ENCODE assay signal across 15 cellular contexts in the genomic region with DNA sequence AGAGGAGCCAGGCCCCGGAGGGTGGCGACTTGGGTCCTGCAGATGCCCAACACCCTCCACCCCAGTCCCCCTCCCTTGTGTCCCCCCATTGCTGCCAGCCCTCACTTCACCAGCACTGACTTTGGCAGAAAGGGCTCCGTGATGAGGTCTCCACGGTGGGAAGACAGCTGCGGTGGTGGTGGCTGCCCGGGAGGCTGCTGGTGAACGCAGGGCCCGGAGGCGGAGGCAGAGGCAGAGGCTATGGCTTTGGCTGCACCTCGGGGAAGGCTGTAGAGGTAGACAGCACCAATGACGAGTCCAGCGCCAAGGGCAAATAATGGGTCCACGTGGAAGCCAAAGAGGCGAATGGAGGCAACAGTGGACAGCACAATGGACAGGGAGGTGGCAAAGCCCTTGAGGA. TPM values are rescaled to one million over a fixed set of nuclear protein-coding genes. Genes with fewer than 3 reads are reported as not detected.
A peak's percentile ranks its signal among the peaks of the same experiment; 100 is the strongest.
DNase-seq lines count a peak whose midpoint lies in the region; ATAC-seq, FAIRE-seq and TF ChIP-seq lines count a peak whose summit lies in the region.
"Had no signal": no experiment of that assay in that cellular context is flagged by ENCODE, and none has a peak within 500 bp of the region (broad histone marks: within the 10 kb centered on the region; RNA-seq: fewer than 3 reads in every experiment).

No MANE protein-coding gene starts in this region.

- no peak overlapping the region for H3K27ac ChIP-seq in K562 (ENCODE audit: extremely low read depth, low read depth, low read length)
- H3K27ac ChIP-seq: BLaER1 treated with 17β-estradiol and CSF1 and Interleukin-3, amounts not matched to agents 10 nM and 100 nM had no signal

- no peaks in the 10 kb centered on the region for H3K9me3 Mint-ChIP-seq in activated T-cell treated with anti-CD3 and anti-CD28 coated beads, Interleukin-2, amount 50 U/mL, for 72 hours
- no peaks in the 10 kb centered on the region for H3K9me3 Mint-ChIP-seq in activated T-cell treated with anti-CD3 and anti-CD28 coated beads, Interleukin-2, amount 50 U/mL, for 4 hours
- H3K9me3 Mint-ChIP-seq: CD8-positive, alpha-beta T cell; HFFc6 had no signal

- no TSS peak for BruUV-seq in K562 (replicated peaks; lab: Mats Ljungman, UMichigan)

- no peak overlapping the region for H3K4me3 ChIP-seq in K562
- H3K4me3 ChIP-seq: BLaER1 treated with 17β-estradiol and CSF1 and Interleukin-3, amounts not matched to agents 10 nM and 100 nM had no signal

- 89% methylated on average over 7 of the region's 14 CpGs for WGBS in K562 (ENCODE audit: insufficient coverage, low coverage, missing lambda C conversion rate)

- TF ChIP-seq CTCF in K562 (IDR thresholded peaks at IDR 0.05 in 2 of 3, conservative IDR thresholded peaks at IDR 0.05 in 1 of 3; ENCODE audit: insufficient read depth in 2 of 3, low read depth in 1 of 3, low read length in 3 of 3): no peak

- peaks cover 13% of the 10 kb centered on the region for H3K79me2 ChIP-seq in K562 (ENCODE audit: control insufficient read depth, insufficient read depth, low read length)

- H3K27me3 Mint-ChIP-seq in activated T-cell treated with anti-CD3 and anti-CD28 coated beads, Interleukin-2, amount 50 U/mL, for 72 hours (ENCODE audit: low read depth): peaks cover 5% of the 10 kb centered on the region
- no peaks in the 10 kb centered on the region for H3K27me3 Mint-ChIP-seq in activated T-cell treated with anti-CD3 and anti-CD28 coated beads, Interleukin-2, amount 50 U/mL, for 4 hours (ENCODE audit: low read depth)
- H3K27me3 Mint-ChIP-seq: B cell had no signal

- no peak for TF ChIP-seq EP300 in K562 (IDR thresholded peaks at IDR 0.05; ENCODE audit: low read length)

- H3K9me1 ChIP-seq in K562 (ENCODE audit: control insufficient read depth, insufficient read depth, low read length): no peaks in the 10 kb centered on the region

- no peaks in the 10 kb centered on the region for H3K4me1 Mint-ChIP-seq in activated T-cell treated with anti-CD3 and anti-CD28 coated beads, Interleukin-2, amount 50 U/mL, for 72 hours (ENCODE audit: low read depth)
- H3K4me1 Mint-ChIP-seq in activated T-cell treated with anti-CD3 and anti-CD28 coated beads, Interleukin-2, amount 50 U/mL, for 4 hours (ENCODE audit: low read depth): no peaks in the 10 kb centered on the region

- H3K9me3 ChIP-seq in K562 (replicated peaks; ENCODE audit: control insufficient read depth, insufficient read depth, low read depth, low read length): no peaks in the 10 kb centered on the region
- H3K9me3 ChIP-seq: BLaER1 treated with 17β-estradiol and CSF1 and Interleukin-3, amounts not matched to agents 10 nM and 100 nM had no signal

- H3K27ac Mint-ChIP-seq in activated T-cell treated with anti-CD3 and anti-CD28 coated beads, Interleukin-2, amount 50 U/mL, for 72 hours: peak overlapping the region; percentile 84
- H3K27ac Mint-ChIP-seq: B cell; CD8-positive, alpha-beta T cell; HFFc6 had no signal

- intact Hi-C loops in K562 (cut with micrococcal nuclease): no loop called here

- H3K36me3 ChIP-seq in K562 (ENCODE audit: control insufficient read depth, insufficient read depth, low read length): peaks cover 76% of the 10 kb centered on the region

- peak; percentile 1 to 2 for ATAC-seq in activated T-cell treated with anti-CD3 and anti-CD28 coated beads, Interleukin-2, amount 50 U/mL, for 72 hours (replicated peaks in 1 of 2)
- ATAC-seq in activated T-cell treated with anti-CD3 and anti-CD28 coated beads, Interleukin-2, amount 50 U/mL, for 4 hours: no peak
- ATAC-seq in K562: no peak
- ATAC-seq in GM18498 (IDR thresholded peaks at IDR 0.05; ENCODE audit: unreplicated experiment): no peak
- ATAC-seq: CD8-positive, alpha-beta T cell; HCT116 had no signal

- CTCF ChIA-PET in K562 (lab: Yijun Ruan, JAX; ENCODE audit: low intra/inter-chr PET ratio): no interaction called here

- H2AFZ ChIP-seq in K562 (ENCODE audit: low read depth, low read length): no peak overlapping the region

- in situ Hi-C loops in K562 (cut with MboI): no loop called here

- no peak overlapping the region for H3K4me2 ChIP-seq in K562 (ENCODE audit: insufficient read depth, low read length)
- H3K4me2 ChIP-seq: BLaER1 treated with 17β-estradiol and CSF1 and Interleukin-3, amounts not matched to agents 10 nM and 100 nM had no signal

- TF ChIP-seq RAD21 in K562 (CRISPR knock-in tag; conservative IDR thresholded peaks at IDR 0.05 in 1 of 2, IDR thresholded peaks at IDR 0.05 in 1 of 2): no peak

- peaks cover 1 to 13% of the 10 kb centered on the region in 2 experiments; a peak in 2 of 5 replicates for H3K4me1 ChIP-seq in K562 (replicated peaks in 1 of 2; ENCODE audit: control insufficient read depth in 2 of 2, insufficient read depth in 2 of 2, low read length in 2 of 2)

- TF ChIP-seq POLR2A in K562 (conservative IDR thresholded peaks at IDR 0.05): no peak

- no peaks in the 10 kb centered on the region for H3K27me3 ChIP-seq in K562 (ENCODE audit: control insufficient read depth in 2 of 2, insufficient read depth in 2 of 2, low read length in 2 of 2)

- peak overlapping the region in 1 of 2 experiments; percentile 52; a peak in 1 of 4 replicates for H3K9ac ChIP-seq in K562 (ENCODE audit: insufficient read depth in 1 of 2, low read depth in 2 of 2, low read length in 2 of 2)
- H3K9ac ChIP-seq: BLaER1 treated with 17β-estradiol and CSF1 and Interleukin-3, amounts not matched to agents 10 nM and 100 nM had no signal

- H3K4me3 Mint-ChIP-seq in activated T-cell treated with anti-CD3 and anti-CD28 coated beads, Interleukin-2, amount 50 U/mL, for 72 hours: no peak overlapping the region
- H3K4me3 Mint-ChIP-seq in activated T-cell treated with anti-CD3 and anti-CD28 coated beads, Interleukin-2, amount 50 U/mL, for 4 hours: no peak overlapping the region
- H3K4me3 Mint-ChIP-seq: B cell; CD8-positive, alpha-beta T cell; HFFc6 had no signal

- peaks cover 2 to 9% of the 10 kb centered on the region in 2 donors for H3K36me3 Mint-ChIP-seq in activated T-cell treated with anti-CD3 and anti-CD28 coated beads, Interleukin-2, amount 50 U/mL, for 72 hours (ENCODE audit: insufficient read depth in 2 of 2)
- no peaks in the 10 kb centered on the region for H3K36me3 Mint-ChIP-seq in activated T-cell treated with anti-CD3 and anti-CD28 coated beads, Interleukin-2, amount 50 U/mL, for 4 hours (ENCODE audit: insufficient read depth)

- no peak for DNase-seq in activated T-cell treated with anti-CD3 and anti-CD28 coated beads, Interleukin-2, amount 50 U/mL, for 72 hours
- DNase-seq in activated T-cell treated with anti-CD3 and anti-CD28 coated beads, Interleukin-2, amount 50 U/mL, for 4 hours: no peak
- no peak for DNase-seq in K562 (ENCODE audit: extremely low read depth in 1 of 4, low spot score in 3 of 4)
- DNase-seq in activated effector memory CD4-positive, alpha-beta T cell treated with Interleukin-2 at 50 U/mL for 16 hours: no peak
- DNase-seq: 8988T; Calu3; CD8-positive, alpha-beta T cell; DMS79 treated with DMSO at 0.1 percent for 48 hours; GF-D8; GOT3; HFFc6 had no signal

- H4K20me1 ChIP-seq in K562 (replicated peaks; ENCODE audit: control insufficient read depth, insufficient read depth, low read length): no peaks in the 10 kb centered on the region; the same call in 1 of the 2 replicates

- FAIRE-seq in K562 (lab: Jason Lieb, UNC): no peak

- POLR2A ChIA-PET in K562 (lab: Yijun Ruan, JAX): interaction anchor here (1.2 kb wide), 1 partner anchor 13 kb away, joined by 6 read pairs; no protein-coding TSS in a partner anchor

RNA-seq across cellular contexts. Expression of a gene that starts 6.8 kb away (rescaled TPM):
- total RNA-seq in activated T-cell treated with anti-CD3 and anti-CD28 coated beads, Interleukin-2, amount 50 U/mL, for 72 hours: 10 to 100 TPM; 30.8 to 32.7 TPM
- 10 to 100 TPM; 23.1 to 31.5 (median 30.6) TPM for total RNA-seq in activated T-cell treated with anti-CD3 and anti-CD28 coated beads, Interleukin-2, amount 50 U/mL, for 4 hours
- 43.4 and 77.8 TPM in 2 replicates for total RNA-seq in K562 (2011; cell fraction: chromatin; rRNA removed; ENCODE audit: low replicate concordance)
- total RNA-seq in K562 (2011; cell fraction: nucleolus; rRNA removed): 85.0 and 85.7 TPM in 2 replicates
- total RNA-seq in K562 (2011; cell fraction: nucleoplasm; rRNA removed): 78.3 and 79.2 TPM in 2 replicates
- 18.0 and 22.3 TPM in 2 replicates for total RNA-seq in K562 (2014; rRNA removed)
- 19.6 and 19.8 TPM in 2 replicates for total RNA-seq in K562 (2014; rRNA removed; fragmentation: Illumina TruSeq; extraction: Trizol)
- total RNA-seq in K562 (2015; rRNA removed; fragmentation: Illumina TruSeq; extraction: Trizol): 19.2 and 20.0 TPM in 2 replicates
- 32.3 and 38.9 TPM in 2 replicates for total RNA-seq in K562 (2021)
- 37.4 and 59.3 TPM in 2 replicates for polyA plus RNA-seq in K562 (2011; rRNA removed)
- 99.1 and 114 TPM in 2 replicates for polyA plus RNA-seq in K562 (2011; cell fraction: cytosol; rRNA removed)
- polyA plus RNA-seq in K562 (2011; cell fraction: nucleus; rRNA removed): 79.9 and 86.5 TPM in 2 replicates
- 27.7 and 32.6 TPM in 2 replicates for polyA plus RNA-seq in K562 (2012)
- 37.6 and 42.6 TPM in 2 replicates for polyA plus RNA-seq in K562 (2014; fragmentation: Illumina TruSeq; extraction: Trizol)
- 1 to 10 TPM; 3.3 to 5.2 TPM for polyA plus RNA-seq in K562 (2014; fragmentation: Nextera tagmentation; extraction: Ambion mirVana)
- polyA plus RNA-seq in K562 (2014; rRNA removed): 32.3 and 36.5 TPM in 2 replicates
- 32.1 and 45.8 TPM in 2 replicates for polyA minus RNA-seq in K562 (2011; rRNA and poly(A)+ RNA removed)
- 25.4 and 31.9 TPM in 2 replicates for polyA minus RNA-seq in K562 (2011; cell fraction: cytosol; rRNA and poly(A)+ RNA removed)
- 12.7 and 17.7 TPM in 2 replicates for polyA minus RNA-seq in K562 (2011; cell fraction: nucleus; rRNA and poly(A)+ RNA removed)

RNA-seq across cellular contexts. Expression of a gene that starts 6.9 kb away (rescaled TPM):
- total RNA-seq in activated T-cell treated with anti-CD3 and anti-CD28 coated beads, Interleukin-2, amount 50 U/mL, for 72 hours: 100 to 1,000 TPM; 114 to 125 TPM
- total RNA-seq in activated T-cell treated with anti-CD3 and anti-CD28 coated beads, Interleukin-2, amount 50 U/mL, for 4 hours: 100 to 1,000 TPM; 130 to 147 (median 139) TPM
- 76.7 and 135 TPM in 2 replicates for total RNA-seq in K562 (2011; cell fraction: chromatin; rRNA removed; ENCODE audit: low replicate concordance)
- 111 and 112 TPM in 2 replicates for total RNA-seq in K562 (2011; cell fraction: nucleolus; rRNA removed)
- 85.1 and 93.2 TPM in 2 replicates for total RNA-seq in K562 (2011; cell fraction: nucleoplasm; rRNA removed)
- total RNA-seq in K562 (2014; rRNA removed): 255 and 262 TPM in 2 replicates
- total RNA-seq in K562 (2014; rRNA removed; fragmentation: Illumina TruSeq; extraction: Trizol): 64.7 and 75.4 TPM in 2 replicates
- 112 and 113 TPM in 2 replicates for total RNA-seq in K562 (2015; rRNA removed; fragmentation: Illumina TruSeq; extraction: Trizol)
- total RNA-seq in K562 (2021): 182 and 197 TPM in 2 replicates
- 72.8 and 81.5 TPM in 2 replicates for polyA plus RNA-seq in K562 (2011; rRNA removed)
- polyA plus RNA-seq in K562 (2011; cell fraction: cytosol; rRNA removed): 93.1 and 155 TPM in 2 replicates
- polyA plus RNA-seq in K562 (2011; cell fraction: nucleus; rRNA removed): 195 and 239 TPM in 2 replicates
- 178 and 226 TPM in 2 replicates for polyA plus RNA-seq in K562 (2012)
- 227 and 228 TPM in 2 replicates for polyA plus RNA-seq in K562 (2014; fragmentation: Illumina TruSeq; extraction: Trizol)
- 10 to 100 TPM; 41.3 to 77.0 TPM for polyA plus RNA-seq in K562 (2014; fragmentation: Nextera tagmentation; extraction: Ambion mirVana)
- polyA plus RNA-seq in K562 (2014; rRNA removed): 172 and 186 TPM in 2 replicates
- polyA minus RNA-seq in K562 (2011; rRNA and poly(A)+ RNA removed): 50.6 and 77.1 TPM in 2 replicates
- 89.3 and 96.8 TPM in 2 replicates for polyA minus RNA-seq in K562 (2011; cell fraction: cytosol; rRNA and poly(A)+ RNA removed)
- polyA minus RNA-seq in K562 (2011; cell fraction: nucleus; rRNA and poly(A)+ RNA removed): 30.7 and 37.7 TPM in 2 replicates

RNA-seq across cellular contexts. Expression of a gene that starts 7.1 kb away (rescaled TPM):
- total RNA-seq in activated T-cell treated with anti-CD3 and anti-CD28 coated beads, Interleukin-2, amount 50 U/mL, for 72 hours: 10 to 100 TPM; 73.6 to 90.1 TPM
- total RNA-seq in activated T-cell treated with anti-CD3 and anti-CD28 coated beads, Interleukin-2, amount 50 U/mL, for 4 hours: 100 to 1,000 TPM in 2 of 3 donors, 10 to 100 TPM in 1; 92.7 to 107 (median 102) TPM
- 26.5 and 78.9 TPM in 2 replicates for total RNA-seq in K562 (2011; cell fraction: chromatin; rRNA removed; ENCODE audit: low replicate concordance)
- total RNA-seq in K562 (2011; cell fraction: nucleolus; rRNA removed): 91.7 and 100 TPM in 2 replicates
- 70.7 and 84.2 TPM in 2 replicates for total RNA-seq in K562 (2011; cell fraction: nucleoplasm; rRNA removed)
- total RNA-seq in K562 (2014; rRNA removed) (122 and 171 TPM in 2 replicates), K562 (2014; rRNA removed; fragmentation: Illumina TruSeq; extraction: Trizol) (45.7 and 66.0 TPM in 2 replicates), K562 (2015; rRNA removed; fragmentation: Illumina TruSeq; extraction: Trizol) (94.8 and 95.4 TPM in 2 replicates), K562 (2021) (156 and 158 TPM in 2 replicates)
- polyA plus RNA-seq in K562 (2011; rRNA removed) (115 and 134 TPM in 2 replicates), K562 (2014; fragmentation: Illumina TruSeq; extraction: Trizol) (140 and 176 TPM in 2 replicates), K562 (2014; fragmentation: Nextera tagmentation; extraction: Ambion mirVana) (10 to 100 TPM in 1 of 2 experiments, 1 to 10 TPM in 1; 9.9 to 69.0 TPM), K562 (2014; rRNA removed) (176 and 184 TPM in 2 replicates)
- 212 and 458 TPM in 2 replicates for polyA plus RNA-seq in K562 (2011; cell fraction: cytosol; rRNA removed)
- polyA plus RNA-seq in K562 (2011; cell fraction: nucleus; rRNA removed): 115 and 134 TPM in 2 replicates
- polyA plus RNA-seq in K562 (2012): 154 and 205 TPM in 2 replicates
- polyA minus RNA-seq in K562 (2011; rRNA and poly(A)+ RNA removed): 23.1 and 34.0 TPM in 2 replicates
- polyA minus RNA-seq in K562 (2011; cell fraction: cytosol; rRNA and poly(A)+ RNA removed): 48.4 and 49.6 TPM in 2 replicates
- polyA minus RNA-seq in K562 (2011; cell fraction: nucleus; rRNA and poly(A)+ RNA removed): 19.5 and 26.3 TPM in 2 replicates

RNA-seq across cellular contexts. Expression of a gene that starts 14.2 kb away (rescaled TPM):
- total RNA-seq in activated T-cell treated with anti-CD3 and anti-CD28 coated beads, Interleukin-2, amount 50 U/mL, for 72 hours: 100 to 1,000 TPM; 550 to 563 TPM
- 100 to 1,000 TPM; 197 to 279 (median 270) TPM for total RNA-seq in activated T-cell treated with anti-CD3 and anti-CD28 coated beads, Interleukin-2, amount 50 U/mL, for 4 hours
- total RNA-seq in K562 (2011; cell fraction: chromatin; rRNA removed; ENCODE audit: low replicate concordance): 237 and 416 TPM in 2 replicates
- total RNA-seq in K562 (2011; cell fraction: nucleolus; rRNA removed): 275 and 304 TPM in 2 replicates
- 289 and 300 TPM in 2 replicates for total RNA-seq in K562 (2011; cell fraction: nucleoplasm; rRNA removed)
- total RNA-seq in K562 (2014; rRNA removed) (110 and 140 TPM in 2 replicates), K562 (2014; rRNA removed; fragmentation: Illumina TruSeq; extraction: Trizol) (101 and 103 TPM in 2 replicates), K562 (2015; rRNA removed; fragmentation: Illumina TruSeq; extraction: Trizol) (104 and 108 TPM in 2 replicates), K562 (2021) (138 and 147 TPM in 2 replicates)
- polyA plus RNA-seq in K562 (2011; rRNA removed) (161 and 197 TPM in 2 replicates), K562 (2014; fragmentation: Illumina TruSeq; extraction: Trizol) (187 and 191 TPM in 2 replicates), K562 (2014; fragmentation: Nextera tagmentation; extraction: Ambion mirVana) (10 to 100 TPM; 67.6 to 91.4 TPM), K562 (2014; rRNA removed) (101 and 102 TPM in 2 replicates)
- polyA plus RNA-seq in K562 (2011; cell fraction: cytosol; rRNA removed): 177 and 205 TPM in 2 replicates
- 230 and 303 TPM in 2 replicates for polyA plus RNA-seq in K562 (2011; cell fraction: nucleus; rRNA removed)
- 122 and 192 TPM in 2 replicates for polyA plus RNA-seq in K562 (2012)
- 101 and 109 TPM in 2 replicates for polyA minus RNA-seq in K562 (2011; rRNA and poly(A)+ RNA removed)
- 72.5 and 90.1 TPM in 2 replicates for polyA minus RNA-seq in K562 (2011; cell fraction: cytosol; rRNA and poly(A)+ RNA removed)
- 79.4 and 90.6 TPM in 2 replicates for polyA minus RNA-seq in K562 (2011; cell fraction: nucleus; rRNA and poly(A)+ RNA removed)

RNA-seq across cellular contexts. Expression of a gene that starts 52.8 kb away (rescaled TPM):
- 100 to 1,000 TPM; 123 to 137 TPM for total RNA-seq in activated T-cell treated with anti-CD3 and anti-CD28 coated beads, Interleukin-2, amount 50 U/mL, for 72 hours
- total RNA-seq in activated T-cell treated with anti-CD3 and anti-CD28 coated beads, Interleukin-2, amount 50 U/mL, for 4 hours: 10 to 100 TPM; 55.5 to 65.2 (median 57.8) TPM
- total RNA-seq in K562 (2011; cell fraction: chromatin; rRNA removed; ENCODE audit: low replicate concordance): 120 and 216 TPM in 2 replicates
- 104 TPM in 2 replicates for total RNA-seq in K562 (2011; cell fraction: nucleolus; rRNA removed)
- total RNA-seq in K562 (2011; cell fraction: nucleoplasm; rRNA removed): 75.4 and 94.3 TPM in 2 replicates
- total RNA-seq in K562 (2014; rRNA removed): 59.0 and 62.6 TPM in 2 replicates
- 34.1 and 37.5 TPM in 2 replicates for total RNA-seq in K562 (2014; rRNA removed; fragmentation: Illumina TruSeq; extraction: Trizol)
- 38.3 and 38.7 TPM in 2 replicates for total RNA-seq in K562 (2015; rRNA removed; fragmentation: Illumina TruSeq; extraction: Trizol)
- total RNA-seq in K562 (2021): 87.0 and 93.0 TPM in 2 replicates
- polyA plus RNA-seq in K562 (2011; rRNA removed): 97.4 and 102 TPM in 2 replicates
- polyA plus RNA-seq in K562 (2011; cell fraction: cytosol; rRNA removed): 65.4 and 83.9 TPM in 2 replicates
- 206 and 253 TPM in 2 replicates for polyA plus RNA-seq in K562 (2011; cell fraction: nucleus; rRNA removed)
- 78.2 and 87.9 TPM in 2 replicates for polyA plus RNA-seq in K562 (2012)
- 86.9 and 99.8 TPM in 2 replicates for polyA plus RNA-seq in K562 (2014; fragmentation: Illumina TruSeq; extraction: Trizol)
- 1 to 10 TPM; 3.6 to 5.5 TPM for polyA plus RNA-seq in K562 (2014; fragmentation: Nextera tagmentation; extraction: Ambion mirVana)
- 80.4 and 87.7 TPM in 2 replicates for polyA plus RNA-seq in K562 (2014; rRNA removed)
- polyA minus RNA-seq in K562 (2011; rRNA and poly(A)+ RNA removed): 73.1 and 111 TPM in 2 replicates
- 52.2 and 59.6 TPM in 2 replicates for polyA minus RNA-seq in K562 (2011; cell fraction: cytosol; rRNA and poly(A)+ RNA removed)
- 25.6 and 31.1 TPM in 2 replicates for polyA minus RNA-seq in K562 (2011; cell fraction: nucleus; rRNA and poly(A)+ RNA removed)

Comparison
In these comparisons a context has a peak if more than half of its experiments do, and no peak if none do; other contexts are left out.
1. ATAC-seq: peak in activated T-cell treated with anti-CD3 and anti-CD28 coated beads, Interleukin-2, amount 50 U/mL, for 72 hours (2 of 2); none in activated T-cell treated with anti-CD3 and anti-CD28 coated beads, Interleukin-2, amount 50 U/mL, for 4 hours (0 of 2), K562 (single experiment) and GM18498 (single experiment).